ENCODE assay signal across 9 cellular contexts in genomic region chr5:179612577-179613459, GRCh38. TPM values are rescaled to one million over a fixed set of nuclear protein-coding genes. Genes with fewer than 3 reads are reported as not detected.
A peak's percentile ranks its signal among the peaks of the same experiment; 100 is the strongest.
DNase-seq lines count a peak whose midpoint lies in the region; ATAC-seq and TF ChIP-seq lines count a peak whose summit lies in the region.
"Had no signal": no experiment of that assay in that cellular context is flagged by ENCODE, and none has a peak within 500 bp of the region (broad histone marks: within the 10 kb centered on the region; RNA-seq: fewer than 3 reads in every experiment).

No MANE protein-coding gene starts in this region.

- H3K4me1 Mint-ChIP-seq in effector memory CD8-positive, alpha-beta T cell (ENCODE audit: low read depth in 2 of 2), result peaks cover 52 to 75% of the 10 kb centered on the region in 2 donors
- peaks cover 79% of the 10 kb centered on the region for H3K4me1 Mint-ChIP-seq in stimulated activated naive CD8-positive, alpha-beta T cell treated with anti-CD3 and anti-CD28 coated beads, Interleukin-15, amount 100 ng/mL, for 72 hours

- no peak for ATAC-seq in effector memory CD8-positive, alpha-beta T cell (replicated peaks)
- ATAC-seq in stimulated activated naive CD8-positive, alpha-beta T cell treated with anti-CD3 and anti-CD28 coated beads, Interleukin-15, amount 100 ng/mL, for 72 hours, result no peak

- H3K36me3 Mint-ChIP-seq in effector memory CD8-positive, alpha-beta T cell (ENCODE audit: insufficient read depth), result peaks cover 98% of the 10 kb centered on the region

- peak overlapping the region; percentile 58 to 94 for H3K27ac Mint-ChIP-seq in effector memory CD8-positive, alpha-beta T cell
- peak overlapping the region; percentile 69 to 90 for H3K27ac Mint-ChIP-seq in stimulated activated naive CD8-positive, alpha-beta T cell treated with anti-CD3 and anti-CD28 coated beads, Interleukin-15, amount 100 ng/mL, for 72 hours

- H3K9me3 Mint-ChIP-seq in effector memory CD8-positive, alpha-beta T cell, result no peaks in the 10 kb centered on the region
- H3K9me3 Mint-ChIP-seq in stimulated activated naive CD8-positive, alpha-beta T cell treated with anti-CD3 and anti-CD28 coated beads, Interleukin-15, amount 100 ng/mL, for 72 hours, result no peaks in the 10 kb centered on the region

- H3K27me3 Mint-ChIP-seq in effector memory CD8-positive, alpha-beta T cell, result no peaks in the 10 kb centered on the region
- no peaks in the 10 kb centered on the region for H3K27me3 Mint-ChIP-seq in stimulated activated naive CD8-positive, alpha-beta T cell treated with anti-CD3 and anti-CD28 coated beads, Interleukin-15, amount 100 ng/mL, for 72 hours

- peak overlapping the region; percentile 26 to 47 for H3K4me3 Mint-ChIP-seq in effector memory CD8-positive, alpha-beta T cell
- peak overlapping the region in 1 of 2 donors; percentile 52 for H3K4me3 Mint-ChIP-seq in stimulated activated naive CD8-positive, alpha-beta T cell treated with anti-CD3 and anti-CD28 coated beads, Interleukin-15, amount 100 ng/mL, for 72 hours

- peak; percentile 55 for DNase-seq in activated effector memory CD4-positive, alpha-beta T cell treated with anti-CD3 and anti-CD28 coated beads, Interleukin-2, amount 50 U/mL, for 16 hours
- no peak for DNase-seq in activated effector memory CD4-positive, alpha-beta T cell treated with Interleukin-2 at 50 U/mL for 16 hours
- DNase-seq in effector memory CD8-positive, alpha-beta T cell, result no peak
- no peak for DNase-seq in stimulated activated naive CD8-positive, alpha-beta T cell treated with anti-CD3 and anti-CD28 coated beads, Interleukin-15, amount 100 ng/mL, for 72 hours
- DNase-seq in NCI-H1694 (lab: John Stamatoyannopoulos, UW) (no peak), NCI-H2029 treated with DMSO at 0.1 percent for 48 hours (lab: John Stamatoyannopoulos, UW) (no peak), hepatic stellate cell (ENCODE audit: low spot score) (no peak)
- DNase-seq: WERI-Rb-1 had no signal

TF ChIP-seq in PFSK-1, 5 proteins besides CTCF, POLR2A, EP300 and RAD21:
- TF ChIP-seq POLR2AphosphoS5 (IDR thresholded peaks at IDR 0.05; ENCODE audit: low read depth, low read length) (0 out of 2 replicates have a peak, but pooled peaks have one; percentile 74), REST (IDR thresholded peaks at IDR 0.05; ENCODE audit: insufficient read depth in 1 of 2, low read depth in 2 of 2, low read length in 2 of 2) (no peak), FOXP2 (optimal IDR thresholded peaks at IDR 0.05; ENCODE audit: borderline replicate concordance, extremely low read depth, extremely low read length, insufficient read depth) (no peak), TAF1 (IDR thresholded peaks at IDR 0.05; ENCODE audit: borderline replicate concordance, insufficient read depth, low read length) (no peak), SIN3A (IDR thresholded peaks at IDR 0.05; ENCODE audit: borderline replicate concordance, insufficient read depth, low read length) (no peak)

RNA-seq across cellular contexts. Expression of gene HNRNPH1, which starts 10.7 kb away (rescaled TPM):
- 649 TPM for polyA plus RNA-seq in PFSK-1 (2012; ENCODE audit: insufficient read length, low read depth)
